In the genomic region with DNA sequence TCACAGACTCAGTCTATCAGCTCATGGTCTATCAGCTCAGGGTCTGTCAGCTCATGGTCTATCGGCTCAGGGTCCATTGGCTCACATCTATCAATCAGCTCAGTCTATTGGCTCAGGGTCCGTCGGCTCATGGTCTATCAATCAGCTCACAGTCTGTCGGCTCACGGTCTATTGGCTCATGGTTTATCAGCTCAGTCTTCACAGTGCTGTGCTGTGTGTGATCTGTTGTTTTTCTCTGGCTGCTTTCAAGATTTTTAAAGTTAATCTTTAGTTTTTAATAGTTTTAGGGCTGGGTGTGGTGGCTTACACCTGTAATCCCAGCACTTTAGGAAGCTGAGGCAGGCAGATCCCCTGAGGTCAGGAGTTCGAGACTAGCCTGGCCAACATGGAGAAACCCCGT, we compare ENCODE assay signal across 30 cellular contexts. TPM values are rescaled to one million over a fixed set of nuclear protein-coding genes. Genes with fewer than 3 reads are reported as not detected.
"Had no signal": no experiment of that assay in that cellular context is flagged by ENCODE, and none has a peak within 500 bp of the region (broad histone marks: within the 10 kb centered on the region; RNA-seq: fewer than 3 reads in every experiment).

No MANE protein-coding gene starts in this region.

- DNase-seq: cortex of kidney; effector CD4-positive, alpha-beta T cell; endodermal cell; foreskin fibroblast; gastrocnemius medialis; left lung; mesenchymal stem cell; midbrain; naive thymus-derived CD8-positive, alpha-beta T cell; nephron progenitor cell; nucleus accumbens; psoas muscle; sigmoid colon; stimulated activated CD4-positive, alpha-beta T cell treated with anti-CD3 and anti-CD28 coated beads, Interleukin-4, amount 100 ng/mL, for 4 hours; stimulated activated naive CD8-positive, alpha-beta T cell treated with anti-CD3 and anti-CD28 coated beads, Interleukin-15, Interleukin-2, amounts not matched to agents 100 U/mL and 50 U/mL, for 24 hours; trophoblast cell; uterus had no signal

- H3K4me3 ChIP-seq: cardiac muscle cell, gastrocnemius medialis, heart left ventricle, hepatocyte, left lung, psoas muscle, sigmoid colon, thoracic aorta, uterus had no signal

- H3K4me3 Mint-ChIP-seq: central memory CD8-positive, alpha-beta T cell; endodermal cell; nephron progenitor cell; stimulated activated memory B cell treated with anti-CD40 and anti-IgM and Interleukin-4, amounts not matched to agents 10 μg/mL and 1 μg/mL and 100 μg/mL, for 72 hours had no signal

- H3K9me3 ChIP-seq: gastrocnemius medialis, psoas muscle, sigmoid colon, thoracic aorta had no signal

- H3K27ac ChIP-seq: cardiac muscle cell, epithelial cell of prostate, gastrocnemius medialis, heart left ventricle, hepatocyte, left lung, psoas muscle, sigmoid colon, thoracic aorta, uterus had no signal

- H3K27me3 Mint-ChIP-seq: naive thymus-derived CD8-positive, alpha-beta T cell; stimulated activated memory B cell treated with anti-CD40 and anti-IgM and Interleukin-4, amounts not matched to agents 10 μg/mL and 1 μg/mL and 100 μg/mL, for 72 hours had no signal

- H3K27me3 ChIP-seq: cardiac muscle cell, gastrocnemius medialis, heart left ventricle, hepatocyte, left lung, sigmoid colon, uterus had no signal

- H3K4me1 ChIP-seq: gastrocnemius medialis, heart left ventricle, left lung, psoas muscle, sigmoid colon, uterus had no signal

- H3K27ac Mint-ChIP-seq: endodermal cell; nephron progenitor cell; stimulated activated memory B cell treated with anti-CD40 and anti-IgM and Interleukin-4, amounts not matched to agents 10 μg/mL and 1 μg/mL and 100 μg/mL, for 72 hours had no signal

- H3K36me3 ChIP-seq: cardiac muscle cell, gastrocnemius medialis, heart left ventricle, left lung, sigmoid colon, thoracic aorta, uterus had no signal

- ATAC-seq: esophagus mucosa; gastrocnemius medialis; heart left ventricle; left lung; naive thymus-derived CD8-positive, alpha-beta T cell; psoas muscle; right cardiac atrium; stimulated activated memory B cell treated with anti-CD40 and anti-IgM and Interleukin-4, amounts not matched to agents 10 μg/mL and 1 μg/mL and 100 μg/mL, for 72 hours; stimulated activated naive CD8-positive, alpha-beta T cell treated with anti-CD3 and anti-CD28 coated beads, Interleukin-15, Interleukin-2, amounts not matched to agents 100 U/mL and 50 U/mL, for 24 hours had no signal

- H3K4me1 Mint-ChIP-seq: endodermal cell had no signal

RNA-seq across cellular contexts. Expression of gene RNF223, which starts 27.4 kb away (rescaled TPM):
- total RNA-seq: endodermal cell; gastrocnemius medialis; heart left ventricle; lung microvascular endothelial cell; naive thymus-derived CD8-positive, alpha-beta T cell; osteocyte; psoas muscle; renal cortical epithelial cell; right cardiac atrium; sigmoid colon; skeletal muscle tissue; uterus had no signal
- polyA plus RNA-seq: cardiac muscle cell; heart left ventricle; naive thymus-derived CD8-positive, alpha-beta T cell; psoas muscle; right cardiac atrium had no signal
